In the genomic region with DNA sequence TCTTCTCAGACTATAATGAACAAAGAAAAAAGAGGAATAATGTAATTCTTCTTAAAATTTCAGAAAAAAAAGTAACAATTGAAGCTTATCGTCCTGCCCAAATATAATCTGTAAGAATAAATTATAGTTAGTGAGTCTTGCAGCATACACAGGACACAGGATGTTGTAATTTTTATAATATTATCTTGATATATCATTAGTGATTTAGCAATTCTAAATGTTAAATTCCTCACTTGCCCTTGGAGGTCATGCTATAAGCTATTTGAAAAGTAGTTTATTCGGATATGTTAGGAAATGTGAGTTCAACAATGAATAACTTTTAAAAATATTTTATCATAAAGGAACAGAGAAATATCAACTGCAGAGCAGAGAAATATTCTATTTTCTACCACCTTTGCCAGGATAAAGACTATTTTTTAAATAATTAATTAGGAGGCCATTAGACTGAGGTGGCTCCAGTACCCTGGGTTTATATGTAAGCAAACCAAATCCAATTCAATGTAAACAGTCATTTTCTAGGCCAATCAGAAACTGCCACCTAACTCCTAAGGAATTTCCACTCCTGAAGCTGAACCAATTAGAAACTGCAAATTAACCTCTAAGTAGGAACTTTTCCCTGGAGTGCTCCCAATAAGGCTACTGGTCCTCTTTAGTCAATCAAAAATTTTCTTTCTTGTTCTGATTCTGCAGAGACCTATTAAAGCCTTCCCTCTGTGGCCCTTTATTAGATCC, we compare ENCODE assay signal across 24 cellular contexts.
DNase-seq lines count a peak whose midpoint lies in the region; ATAC-seq and TF ChIP-seq lines count a peak whose summit lies in the region.
"Had no signal": no experiment of that assay in that cellular context is flagged by ENCODE, and none has a peak within 500 bp of the region (broad histone marks: within the 10 kb centered on the region; RNA-seq: fewer than 3 reads in every experiment).

No MANE protein-coding gene starts in this region.

- peaks cover 3% of the 10 kb centered on the region; the same call in 1 of the 2 replicates for H3K4me1 ChIP-seq in IMR-90 (ENCODE audit: control insufficient read depth, insufficient read depth, low read length)
- H3K4me1 ChIP-seq in SJCRH30 = no peaks in the 10 kb centered on the region

- H3K4me1 Mint-ChIP-seq in effector memory CD8-positive, alpha-beta T cell (ENCODE audit: low read depth in 2 of 2) = no peaks in the 10 kb centered on the region
- no peaks in the 10 kb centered on the region for H3K4me1 Mint-ChIP-seq in WTC11

- H2BK15ac ChIP-seq in IMR-90 (ENCODE audit: low read depth, low read length) = no peak overlapping the region

- no CpG with 5 or more reads among the region's 2 CpGs for WGBS in IMR-90 (ENCODE audit: extremely low coverage in 2 of 2, insufficient read length in 1 of 2), 2 experiments

- no peak overlapping the region for H2AFZ ChIP-seq in IMR-90 (replicated peaks; ENCODE audit: low read length, poor library complexity)

- H3K27me3 ChIP-seq in IMR-90 (ENCODE audit: control insufficient read depth, insufficient read depth, low read length) (no peaks in the 10 kb centered on the region), SJCRH30 (no peaks in the 10 kb centered on the region)

- POLR2A ChIA-PET in IMR-90 (lab: Charles Lee; ENCODE audit: unreplicated experiment) (no interaction called here), WTC11 (lab: Charles Lee) (no interaction called here)

- ATAC-seq in IMR-90 (ENCODE audit: low read depth) (peak; percentile 56), WTC11 (no peak)
- ATAC-seq in effector memory CD8-positive, alpha-beta T cell (replicated peaks) = no peak
- ATAC-seq: CD8-positive, alpha-beta T cell; K562 had no signal

- H3K36me3 ChIP-seq in IMR-90 (ENCODE audit: control insufficient read depth, insufficient read depth, low read length) = no peaks in the 10 kb centered on the region
- H3K36me3 ChIP-seq in SJCRH30 = no peaks in the 10 kb centered on the region

- no peak overlapping the region for H3K4ac ChIP-seq in IMR-90 (ENCODE audit: low read depth, low read length)

- peak overlapping the region; percentile 28; the same call in 1 of the 2 replicates for H3K4me2 ChIP-seq in IMR-90 (ENCODE audit: low read depth, low read length)

- no peak overlapping the region for H3K23ac ChIP-seq in IMR-90 (ENCODE audit: low read depth, low read length)

- H3K4me3 Mint-ChIP-seq in effector memory CD8-positive, alpha-beta T cell = no peak overlapping the region
- H3K4me3 Mint-ChIP-seq in WTC11 = no peak overlapping the region
- H3K4me3 Mint-ChIP-seq: CD8-positive, alpha-beta T cell had no signal

- H2BK120ac ChIP-seq in IMR-90 (ENCODE audit: low read depth, low read length) = no peak overlapping the region

- no peak overlapping the region for H2BK20ac ChIP-seq in IMR-90 (ENCODE audit: low read depth, low read length)

- no peaks in the 10 kb centered on the region for H3K79me1 ChIP-seq in IMR-90 (ENCODE audit: low read depth in 1 of 2, low read length in 2 of 2)

- no peaks in the 10 kb centered on the region for H4K20me1 ChIP-seq in IMR-90 (ENCODE audit: insufficient read depth, low read length)

- no peak overlapping the region for H4K5ac ChIP-seq in IMR-90 (ENCODE audit: low read depth, low read length)

- intact Hi-C loops in IMR-90 (cut with micrococcal nuclease) = no loop called here

- H3K27ac ChIP-seq in IMR-90 (ENCODE audit: insufficient read depth, low read length) (no peak overlapping the region), SJCRH30 (peak overlapping the region; percentile 38)

- no peak overlapping the region for H2AK9ac ChIP-seq in IMR-90 (replicated peaks; ENCODE audit: low read depth, low read length, poor library complexity)

- DNase-seq in EH (ENCODE audit: low read depth) (peak; percentile 48), IMR-90 (peak; percentile 43), SJCRH30 (peak; percentile 5 to 50), fibroblast of gingiva (ENCODE audit: low read depth) (peak; percentile 4), WTC11 (ENCODE audit: low spot score) (no peak), G401 (ENCODE audit: low spot score) (no peak), NCI-H526 treated with DMSO at 0.1 percent for 48 hours (lab: John Stamatoyannopoulos, UW) (no peak)
- DNase-seq in effector memory CD8-positive, alpha-beta T cell = no peak
- DNase-seq: 8988T; AML-193; C1 segment of cervical spinal cord; CD8-positive, alpha-beta T cell; DND-41; H7; NCI-H1092; NCI-H1436; NCI-H2029; NCI-H345; NCI-H524; NCI-H82; OCI-M1; Right ventricle myocardium superior; SW 1271 had no signal

- no peaks in the 10 kb centered on the region for H3K27me3 Mint-ChIP-seq in effector memory CD8-positive, alpha-beta T cell
- no peaks in the 10 kb centered on the region for H3K27me3 Mint-ChIP-seq in WTC11 (ENCODE audit: low read depth)

- H3K18ac ChIP-seq in IMR-90 (ENCODE audit: low read depth, low read length) = no peak overlapping the region

- H3K27ac Mint-ChIP-seq in effector memory CD8-positive, alpha-beta T cell = no peak overlapping the region
- H3K27ac Mint-ChIP-seq in WTC11 = no peak overlapping the region
- H3K27ac Mint-ChIP-seq: CD8-positive, alpha-beta T cell had no signal

- H4K8ac ChIP-seq in IMR-90 (ENCODE audit: low read depth in 2 of 2, low read length in 2 of 2) = no peak overlapping the region

- H3K4me3 ChIP-seq in IMR-90 (ENCODE audit: insufficient read depth, low read depth, low read length) (no peak overlapping the region), SJCRH30 (no peak overlapping the region)
- H3K4me3 ChIP-seq: K562 had no signal

- peaks cover 22 to 37% of the 10 kb centered on the region in 2 donors for H3K9me3 Mint-ChIP-seq in effector memory CD8-positive, alpha-beta T cell
- H3K9me3 Mint-ChIP-seq in WTC11 = peaks cover 12% of the 10 kb centered on the region

- no peak for TF ChIP-seq POLR2A in IMR-90 (IDR thresholded peaks at IDR 0.05; ENCODE audit: low read depth, low read length)

- no TSS peak for BruUV-seq in IMR-90 (replicated peaks; lab: Mats Ljungman, UMichigan)

- in situ Hi-C loops in IMR-90 (cut with MboI; ENCODE audit: low sequenced_read_pairs) = no loop called here
- in situ Hi-C loops in G401 (cut with HindIII; ENCODE audit: low sequenced_read_pairs) = no loop called here

- no peaks in the 10 kb centered on the region for H3K9me1 ChIP-seq in IMR-90 (ENCODE audit: insufficient read depth, low read length)

- no peak for TF ChIP-seq CTCF in IMR-90 (conservative IDR thresholded peaks at IDR 0.05; ENCODE audit: low read depth, low read length)
- no peak for TF ChIP-seq CTCF in WTC11 (IDR thresholded peaks at IDR 0.05)

- H3K9me3 ChIP-seq in IMR-90 (ENCODE audit: control insufficient read depth, insufficient read depth, low read length) (no peaks in the 10 kb centered on the region), SJCRH30 (replicated peaks) (no peaks in the 10 kb centered on the region)

- no peaks in the 10 kb centered on the region for H3K36me3 Mint-ChIP-seq in effector memory CD8-positive, alpha-beta T cell (ENCODE audit: insufficient read depth)
- H3K36me3 Mint-ChIP-seq in WTC11 = peaks cover 2% of the 10 kb centered on the region; the same call in 1 of the 2 replicates
- H3K36me3 Mint-ChIP-seq: CD8-positive, alpha-beta T cell had no signal

- CTCF ChIA-PET in IMR-90 (lab: Yijun Ruan, JAX) = no interaction called here
- CTCF ChIA-PET in WTC11 (lab: Charles Lee) = no interaction called here

- TF ChIP-seq RAD21 in IMR-90 (IDR thresholded peaks at IDR 0.05; ENCODE audit: low read length) = no peak

- H3K14ac ChIP-seq in IMR-90 (replicated peaks; ENCODE audit: low read depth, low read length) = no peak overlapping the region

- no peak overlapping the region for H2BK5ac ChIP-seq in IMR-90 (ENCODE audit: low read depth, low read length, poor library complexity, severe bottlenecking)

- no peak overlapping the region for H4K91ac ChIP-seq in IMR-90 (ENCODE audit: insufficient read depth, low read depth, low read length)

- no peak overlapping the region for H3K56ac ChIP-seq in IMR-90 (ENCODE audit: extremely low read depth, insufficient read depth, low read length)

- no peak overlapping the region for H2AK5ac ChIP-seq in IMR-90 (ENCODE audit: low read depth, low read length)

- dilution Hi-C loops in IMR-90 (cut with HindIII; ENCODE audit: low sequenced_read_pairs, unreplicated experiment) = no loop called here

- H3K9ac ChIP-seq in IMR-90 (ENCODE audit: low read depth, low read length) = no peak overlapping the region

TF ChIP-seq in IMR-90, 13 proteins besides CTCF, POLR2A, EP300 and RAD21 (continues in another document):
- TF ChIP-seq SMC3 (IDR thresholded peaks at IDR 0.05; ENCODE audit: low read depth, low read length) (no peak), CEBPB (IDR thresholded peaks at IDR 0.05; ENCODE audit: low read depth, low read length) (no peak), FOS (IDR thresholded peaks at IDR 0.05; ENCODE audit: low read depth, low read length) (no peak), RFX5 (IDR thresholded peaks at IDR 0.05; ENCODE audit: low read depth, low read length) (no peak)
- TF ChIP-seq, protein P1, sequence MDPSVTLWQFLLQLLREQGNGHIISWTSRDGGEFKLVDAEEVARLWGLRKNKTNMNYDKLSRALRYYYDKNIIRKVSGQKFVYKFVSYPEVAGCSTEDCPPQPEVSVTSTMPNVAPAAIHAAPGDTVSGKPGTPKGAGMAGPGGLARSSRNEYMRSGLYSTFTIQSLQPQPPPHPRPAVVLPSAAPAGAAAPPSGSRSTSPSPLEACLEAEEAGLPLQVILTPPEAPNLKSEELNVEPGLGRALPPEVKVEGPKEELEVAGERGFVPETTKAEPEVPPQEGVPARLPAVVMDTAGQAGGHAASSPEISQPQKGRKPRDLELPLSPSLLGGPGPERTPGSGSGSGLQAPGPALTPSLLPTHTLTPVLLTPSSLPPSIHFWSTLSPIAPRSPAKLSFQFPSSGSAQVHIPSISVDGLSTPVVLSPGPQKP (IDR thresholded peaks at IDR 0.05; ENCODE audit: borderline replicate concordance, low read depth, low read length) = no peak

TF ChIP-seq in WTC11, 78 proteins besides CTCF, POLR2A, EP300 and RAD21 (continues in another document):
- TF ChIP-seq, protein P2, sequence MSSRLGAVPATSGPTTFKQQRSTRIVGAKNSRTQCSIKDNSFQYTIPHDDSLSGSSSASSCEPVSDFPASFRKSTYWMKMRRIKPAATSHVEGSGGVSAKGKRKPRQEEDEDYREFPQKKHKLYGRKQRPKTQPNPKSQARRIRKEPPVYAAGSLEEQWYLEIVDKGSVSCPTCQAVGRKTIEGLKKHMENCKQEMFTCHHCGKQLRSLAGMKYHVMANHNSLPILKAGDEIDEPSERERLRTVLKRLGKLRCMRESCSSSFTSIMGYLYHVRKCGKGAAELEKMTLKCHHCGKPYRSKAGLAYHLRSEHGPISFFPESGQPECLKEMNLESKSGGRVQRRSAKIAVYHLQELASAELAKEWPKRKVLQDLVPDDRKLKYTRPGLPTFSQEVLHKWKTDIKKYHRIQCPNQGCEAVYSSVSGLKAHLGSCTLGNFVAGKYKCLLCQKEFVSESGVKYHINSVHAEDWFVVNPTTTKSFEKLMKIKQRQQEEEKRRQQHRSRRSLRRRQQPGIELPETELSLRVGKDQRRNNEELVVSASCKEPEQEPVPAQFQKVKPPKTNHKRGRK (CRISPR knock-in tag; IDR thresholded peaks at IDR 0.05; ENCODE audit: borderline replicate concordance) = no peak
- no peak for TF ChIP-seq ATF1 (CRISPR knock-in tag; IDR thresholded peaks at IDR 0.05)

Comparison
In these comparisons a context has a peak if more than half of its experiments do, and no peak if none do; other contexts are left out.
1. DNase-seq: peak in EH (single experiment), IMR-90 (single experiment), SJCRH30 (2 of 2) and fibroblast of gingiva (single experiment); none in effector memory CD8-positive, alpha-beta T cell (0 of 3), WTC11 (single experiment), G401 (single experiment) and NCI-H526 treated with DMSO at 0.1 percent for 48 hours (single experiment).